25 cellular contexts compared by ENCODE assay signal in genomic region chr12:116207274-116207673, GRCh38.
"Had no signal": no experiment of that assay in that cellular context is flagged by ENCODE, and none has a peak within 500 bp of the region (broad histone marks: within the 10 kb centered on the region; RNA-seq: fewer than 3 reads in every experiment).

No MANE protein-coding gene starts in this region.

- H3K4me1 ChIP-seq: prostate gland had no signal

- H3K27me3 Mint-ChIP-seq: naive thymus-derived CD8-positive, alpha-beta T cell; type B pancreatic cell had no signal

- H3K36me3 Mint-ChIP-seq: stimulated activated effector memory CD8-positive, alpha-beta T cell treated with anti-CD3 and anti-CD28 coated beads, Interleukin-12 subunit alpha, Interleukin-12 subunit beta, amount 100 ng/mL, for 72 hours had no signal

- H3K27ac Mint-ChIP-seq: nephron progenitor cell; stimulated activated effector memory CD8-positive, alpha-beta T cell treated with anti-CD3 and anti-CD28 coated beads, Interleukin-12 subunit alpha, Interleukin-12 subunit beta, amount 100 ng/mL, for 72 hours; type B pancreatic cell had no signal

- H3K27me3 ChIP-seq: gastroesophageal sphincter, heart left ventricle, hepatocyte, left lung, right atrium auricular region, sigmoid colon, stomach, thyroid gland had no signal

- ATAC-seq: esophagus mucosa; gastroesophageal sphincter; heart left ventricle; left cardiac atrium; left lung; naive thymus-derived CD8-positive, alpha-beta T cell had no signal

- H3K4me3 Mint-ChIP-seq: naive thymus-derived CD8-positive, alpha-beta T cell; nephron progenitor cell; stimulated activated effector memory CD8-positive, alpha-beta T cell treated with anti-CD3 and anti-CD28 coated beads, Interleukin-12 subunit alpha, Interleukin-12 subunit beta, amount 100 ng/mL, for 72 hours; type B pancreatic cell had no signal

- H3K27ac ChIP-seq: epithelial cell of prostate, gastroesophageal sphincter, heart left ventricle, hepatocyte, left lung, prostate gland, right atrium auricular region, sigmoid colon, stomach, thyroid gland had no signal

- H3K9me3 ChIP-seq: gastroesophageal sphincter, heart left ventricle, left lung, prostate gland, right atrium auricular region, sigmoid colon, stomach, thyroid gland had no signal

- H3K4me2 ChIP-seq: hepatocyte had no signal

- H2AFZ ChIP-seq: hepatocyte had no signal

- H3K4me3 ChIP-seq: gastroesophageal sphincter, heart left ventricle, hepatocyte, left lung, prostate gland, right atrium auricular region, sigmoid colon, stomach, thyroid gland had no signal

- H3K9me3 Mint-ChIP-seq: naive thymus-derived CD8-positive, alpha-beta T cell; nephron progenitor cell; stimulated activated effector memory CD8-positive, alpha-beta T cell treated with anti-CD3 and anti-CD28 coated beads, Interleukin-12 subunit alpha, Interleukin-12 subunit beta, amount 100 ng/mL, for 72 hours; type B pancreatic cell had no signal

- DNase-seq: cortex of kidney; effector CD4-positive, alpha-beta T cell; foreskin fibroblast; heart left ventricle; left cardiac atrium; left lung; mesenchymal stem cell; midbrain; naive thymus-derived CD8-positive, alpha-beta T cell; nephron progenitor cell; nucleus accumbens; sigmoid colon; stimulated activated CD4-positive, alpha-beta T cell treated with anti-CD3 and anti-CD28 coated beads, Interleukin-2, amount 100 ng/mL, for 24 hours; stimulated activated CD4-positive, alpha-beta T cell treated with anti-CD3 and anti-CD28 coated beads, Interleukin-4, amount 100 ng/mL, for 24 hours; stimulated activated naive CD4-positive, alpha-beta T cell treated with Interleukin-2 at 50 U/mL for 16 hours; stomach; thyroid gland had no signal

- H3K36me3 ChIP-seq: gastroesophageal sphincter, prostate gland, right atrium auricular region, sigmoid colon, stomach, thyroid gland had no signal
